Comparison of ENCODE assay signal across 8 cellular contexts in genomic region chr17:50507871-50508572, GRCh38. TPM values are rescaled to one million over a fixed set of nuclear protein-coding genes. Genes with fewer than 3 reads are reported as not detected.
DNase-seq lines count a peak whose midpoint lies in the region; TF ChIP-seq lines count a peak whose summit lies in the region.

MYCBPAP (plus strand) TSS chr17:50508439; CDS start chr17:50508675, 236 bp downstream.

- no peaks in the 10 kb centered on the region for H3K36me3 ChIP-seq in H7 (replicated peaks; ENCODE audit: control insufficient read depth, insufficient read depth, low read length)
- H3K36me3 ChIP-seq in PC-9 (ENCODE audit: low read depth): no peaks in the 10 kb centered on the region

- H2AFZ ChIP-seq in PC-9: peak within 1 kb of the TSS; percentile 66

- DNase-seq in CD1c-positive myeloid dendritic cell (ENCODE audit: extremely low spot score) (peak; percentile 79), H7 (peak; percentile 96), PC-9 (peak in 1 of 2 experiments; percentile 76), fibroblast of the conjunctiva (ENCODE audit: low read depth) (peak; percentile 49), NCI-H2029 treated with DMSO at 0.1 percent for 48 hours (lab: John Stamatoyannopoulos, UW) (no peak)
- peak; percentile 93 for DNase-seq in activated effector memory CD4-positive, alpha-beta T cell treated with anti-CD3 and anti-CD28 coated beads, Interleukin-2, amount 50 U/mL, for 16 hours
- DNase-seq in stimulated activated naive CD4-positive, alpha-beta T cell treated with Interleukin-2 at 50 U/mL for 16 hours (lab: John Stamatoyannopoulos, UW): peak; percentile 70

- H3F3A ChIP-seq in PC-9 (ENCODE audit: insufficient read depth, low read depth): peaks cover 39% of the 10 kb centered on the region

- H3K4me3 ChIP-seq in H7 (ENCODE audit: insufficient read depth, low read depth, low read length) (peak within 1 kb of the TSS; percentile 65), PC-9 (peak within 1 kb of the TSS; percentile 44; the same call in 1 of the 2 replicates)

- H3K27me3 ChIP-seq in H7 (ENCODE audit: control insufficient read depth, insufficient read depth, low read length): peaks cover 9% of the 10 kb centered on the region
- no peaks in the 10 kb centered on the region for H3K27me3 ChIP-seq in PC-9 (ENCODE audit: insufficient read depth, low read depth)

- no peak within 1 kb of the TSS for H3K27ac ChIP-seq in PC-9

- TF ChIP-seq CTCF in PC-9 (conservative IDR thresholded peaks at IDR 0.05) (no peak), nephron (IDR thresholded peaks at IDR 0.05; ENCODE audit: unreplicated experiment in 3 of 3) (peak in 1 of 3 experiments; percentile 15)

- BruUV-seq in PC-9 (replicated peaks; lab: Mats Ljungman, UMichigan): no TSS peak

- POLR2A ChIA-PET in PC-9 (lab: Charles Lee; ENCODE audit: unreplicated experiment): interaction anchor here (0.7 kb wide), 1 partner anchor 154 kb away, joined by 26 read pairs; no protein-coding TSS in a partner anchor

- H4K20me1 ChIP-seq in PC-9 (ENCODE audit: insufficient read depth): no peaks in the 10 kb centered on the region

- H3K4me2 ChIP-seq in PC-9: peak within 1 kb of the TSS; percentile 66

- H3K9me3 Mint-ChIP-seq in nephron: no peaks in the 10 kb centered on the region

- H3K9me3 ChIP-seq in PC-9 (ENCODE audit: insufficient read depth, low read depth): no peaks in the 10 kb centered on the region

- H3K4me3 Mint-ChIP-seq in nephron: peak within 1 kb of the TSS; percentile 86 to 91 (median 89)

- H3K4me1 Mint-ChIP-seq in nephron: peaks cover 34% of the 10 kb centered on the region

- H3K79me2 ChIP-seq in PC-9 (ENCODE audit: low read depth): no peaks in the 10 kb centered on the region

- H3K27me3 Mint-ChIP-seq in nephron (ENCODE audit: low read depth): peaks cover 10% of the 10 kb centered on the region

- no peaks in the 10 kb centered on the region for H3K36me3 Mint-ChIP-seq in nephron (ENCODE audit: low read depth)

- intact Hi-C loops in PC-9 (cut with micrococcal nuclease; ENCODE audit: unreplicated experiment): no loop called here

- peak within 1 kb of the TSS; percentile 90 to 96 (median 92) for H3K27ac Mint-ChIP-seq in nephron

- no peaks in the 10 kb centered on the region for H3K9me2 ChIP-seq in PC-9 (ENCODE audit: insufficient read depth)

- H3K4me1 ChIP-seq in PC-9 (replicated peaks; ENCODE audit: insufficient read depth): peaks cover 42% of the 10 kb centered on the region

- CTCF ChIA-PET in PC-9 (lab: Charles Lee): interaction anchor here (0.5 kb wide), 1 partner anchor 30 kb away, joined by 7 read pairs; no protein-coding TSS in a partner anchor

RNA-seq across cellular contexts. Expression of gene MYCBPAP, which starts in this region (rescaled TPM):
- total RNA-seq in H7 (2014; rRNA removed; shearing (Covaris generic)): 0.62 and 3.2 TPM in 2 replicates
- 4.9 and 11.6 TPM in 2 replicates for total RNA-seq in PC-9 (2021)
